Comparison of ENCODE assay signal across 8 cellular contexts in genomic region chr1:161226759-161227158, GRCh38. TPM values are rescaled to one million over a fixed set of nuclear protein-coding genes. Genes with fewer than 3 reads are reported as not detected.
A peak's percentile ranks its signal among the peaks of the same experiment; 100 is the strongest.
DNase-seq lines count a peak whose midpoint lies in the region; ATAC-seq and TF ChIP-seq lines count a peak whose summit lies in the region.

No MANE protein-coding gene starts in this region.

- no peak for TF ChIP-seq POLR2A in transverse colon (IDR thresholded peaks at IDR 0.05)

- H3K9me3 Mint-ChIP-seq in activated naive CD4-positive, alpha-beta T cell treated with anti-CD3 and anti-CD28 coated beads, Interleukin-2, amount 50 U/mL, for 24 hours, result no peaks in the 10 kb centered on the region
- H3K9me3 Mint-ChIP-seq in activated naive CD8-positive, alpha-beta T cell treated with anti-CD3 and anti-CD28 coated beads, Interleukin-2, amount 10 ng/mL, durations not matched to agents 7 days and 5 days, result no peaks in the 10 kb centered on the region

- H3K36me3 Mint-ChIP-seq in activated naive CD4-positive, alpha-beta T cell treated with anti-CD3 and anti-CD28 coated beads, Interleukin-2, amount 50 U/mL, for 24 hours, result peaks cover 5% of the 10 kb centered on the region
- H3K36me3 Mint-ChIP-seq in activated naive CD8-positive, alpha-beta T cell treated with anti-CD3 and anti-CD28 coated beads, Interleukin-2, amount 10 ng/mL, durations not matched to agents 7 days and 5 days, result peaks cover 3% of the 10 kb centered on the region

- peaks cover 14 to 23% (median 20%) of the 10 kb centered on the region in 4 donors for H3K4me1 ChIP-seq in transverse colon

- WGBS in transverse colon (ENCODE audit: low coverage in 1 of 2), 2 donors, result 35 to 49% methylated on average over 2 to 3 of the region's 3 CpGs

- H3K27ac ChIP-seq in layer of hippocampus (ENCODE audit: low read depth, low read length), result peak overlapping the region; percentile 75
- peak overlapping the region; percentile 70 to 87 (median 82) for H3K27ac ChIP-seq in transverse colon

- no peak for ATAC-seq in activated naive CD8-positive, alpha-beta T cell treated with anti-CD3 and anti-CD28 coated beads, Interleukin-2, amount 10 ng/mL, durations not matched to agents 7 days and 5 days (ENCODE audit: low read depth)
- no peak for ATAC-seq in GM19023 (IDR thresholded peaks at IDR 0.05; ENCODE audit: unreplicated experiment)
- no peak for ATAC-seq in HG02973 (IDR thresholded peaks at IDR 0.05; ENCODE audit: unreplicated experiment)

- no peaks in the 10 kb centered on the region for H3K27me3 ChIP-seq in layer of hippocampus (ENCODE audit: control insufficient read depth, insufficient read depth, low read length)
- H3K27me3 ChIP-seq in transverse colon, result no peaks in the 10 kb centered on the region

- peak overlapping the region in 3 of 4 donors; percentile 52 to 72 (median 65) for H3K4me3 ChIP-seq in transverse colon

- H3K36me3 ChIP-seq in transverse colon, result peaks cover 0 to 11% (median 4%) of the 10 kb centered on the region in 4 donors

- peak overlapping the region; percentile 99 for H3K4me3 Mint-ChIP-seq in activated naive CD4-positive, alpha-beta T cell treated with anti-CD3 and anti-CD28 coated beads, Interleukin-2, amount 50 U/mL, for 24 hours
- peak overlapping the region; percentile 99 for H3K4me3 Mint-ChIP-seq in activated naive CD8-positive, alpha-beta T cell treated with anti-CD3 and anti-CD28 coated beads, Interleukin-2, amount 10 ng/mL, durations not matched to agents 7 days and 5 days

- in situ Hi-C loops in transverse colon (cut with MboI; ENCODE audit: low pct_ligation_motif_present in 1 of 4, low pct_unique_long_range_greater_than_20kb in 1 of 4, low sequenced_read_pairs in 3 of 4), result loop anchor here in 2 of 4 donors (10.0 kb wide), 2 partner anchors 148 to 158 kb away; no protein-coding TSS in a partner anchor

- no peak for DNase-seq in activated naive CD4-positive, alpha-beta T cell (lab: John Stamatoyannopoulos, UW)
- DNase-seq in activated naive CD8-positive, alpha-beta T cell treated with anti-CD3 and anti-CD28 coated beads, Interleukin-2, amount 10 ng/mL, durations not matched to agents 7 days and 5 days, result no peak
- DNase-seq in transverse colon (no peak), HuH-7.5 (ENCODE audit: low spot score) (no peak)

- H3K9me3 ChIP-seq in transverse colon, result no peaks in the 10 kb centered on the region

- H3K27ac Mint-ChIP-seq in activated naive CD4-positive, alpha-beta T cell treated with anti-CD3 and anti-CD28 coated beads, Interleukin-2, amount 50 U/mL, for 24 hours, result peak overlapping the region; percentile 70
- peak overlapping the region; percentile 97 for H3K27ac Mint-ChIP-seq in activated naive CD8-positive, alpha-beta T cell treated with anti-CD3 and anti-CD28 coated beads, Interleukin-2, amount 10 ng/mL, durations not matched to agents 7 days and 5 days

- no peak for TF ChIP-seq CTCF in transverse colon (IDR thresholded peaks at IDR 0.05)

- peaks cover 47% of the 10 kb centered on the region for H3K4me1 Mint-ChIP-seq in activated naive CD4-positive, alpha-beta T cell treated with anti-CD3 and anti-CD28 coated beads, Interleukin-2, amount 50 U/mL, for 24 hours
- H3K4me1 Mint-ChIP-seq in activated naive CD8-positive, alpha-beta T cell treated with anti-CD3 and anti-CD28 coated beads, Interleukin-2, amount 10 ng/mL, durations not matched to agents 7 days and 5 days, result peaks cover 30% of the 10 kb centered on the region

- POLR2A ChIA-PET in activated naive CD8-positive, alpha-beta T cell treated with anti-CD3 and anti-CD28 coated beads, Interleukin-2, amount 10 ng/mL, durations not matched to agents 7 days and 5 days (lab: Charles Lee), result interaction anchor here (0.8 to 4.0 kb wide), 7 partner anchors 23 to 158 kb away, joined by 3 to 38 read pairs (median 5); partner anchors contain the start of genes NIT1, PFDN2 and PPOX

- intact Hi-C loops in transverse colon (cut with DNase I; ENCODE audit: low total_unique reads), result no loop called here

- no peak for TF ChIP-seq EP300 in transverse colon (IDR thresholded peaks at IDR 0.05; ENCODE audit: low read depth)

- no peaks in the 10 kb centered on the region for H3K27me3 Mint-ChIP-seq in activated naive CD4-positive, alpha-beta T cell treated with anti-CD3 and anti-CD28 coated beads, Interleukin-2, amount 50 U/mL, for 24 hours
- H3K27me3 Mint-ChIP-seq in activated naive CD8-positive, alpha-beta T cell treated with anti-CD3 and anti-CD28 coated beads, Interleukin-2, amount 10 ng/mL, durations not matched to agents 7 days and 5 days, result no peaks in the 10 kb centered on the region

RNA-seq across cellular contexts. Expression of gene TOMM40L, which starts 0.9 kb away (rescaled TPM):
- total RNA-seq in activated naive CD8-positive, alpha-beta T cell treated with anti-CD3 and anti-CD28 coated beads, Interleukin-2, amount 10 ng/mL, durations not matched to agents 7 days and 5 days, result 10 to 100 TPM; 13.7 to 17.4 TPM
- 10 to 100 TPM in 2 of 4 donors, 1 to 10 TPM in 2; 5.8 to 21.4 (median 12.6) TPM for total RNA-seq in transverse colon

RNA-seq across cellular contexts. Expression of gene APOA2, which starts 3.3 kb away (rescaled TPM):
- not detected for total RNA-seq in activated naive CD8-positive, alpha-beta T cell treated with anti-CD3 and anti-CD28 coated beads, Interleukin-2, amount 10 ng/mL, durations not matched to agents 7 days and 5 days
- total RNA-seq in transverse colon, result not detected

RNA-seq across cellular contexts. Expression of gene NR1I3, which starts 11.2 kb away (rescaled TPM):
- not detected for total RNA-seq in activated naive CD8-positive, alpha-beta T cell treated with anti-CD3 and anti-CD28 coated beads, Interleukin-2, amount 10 ng/mL, durations not matched to agents 7 days and 5 days
- not detected for total RNA-seq in transverse colon

RNA-seq across cellular contexts. Expression of gene FCER1G, which starts 11.7 kb away (rescaled TPM):
- 10 to 100 TPM; 18.9 to 22.1 TPM for total RNA-seq in activated naive CD8-positive, alpha-beta T cell treated with anti-CD3 and anti-CD28 coated beads, Interleukin-2, amount 10 ng/mL, durations not matched to agents 7 days and 5 days
- 100 to 1,000 TPM in 1 of 4 donors, 10 to 100 TPM in 3; 20.9 to 194 (median 49.2) TPM for total RNA-seq in transverse colon

RNA-seq across cellular contexts. Expression of gene NDUFS2, which starts 24.6 kb away (rescaled TPM):
- 10 to 100 TPM; 80.6 to 92.8 TPM for total RNA-seq in activated naive CD8-positive, alpha-beta T cell treated with anti-CD3 and anti-CD28 coated beads, Interleukin-2, amount 10 ng/mL, durations not matched to agents 7 days and 5 days
- total RNA-seq in transverse colon, result 100 to 1,000 TPM in 3 of 4 donors, 10 to 100 TPM in 1; 82.6 to 209 (median 144) TPM
